Comparison of ENCODE assay signal across 1 cellular context in genomic region chr18:55762424-55762823, GRCh38.
TF ChIP-seq lines count a peak whose summit lies in the region.

No MANE protein-coding gene starts in this region.

TF ChIP-seq in IMR-90, 13 proteins besides CTCF, POLR2A, EP300 and RAD21 (continued from another document):
- no peak for TF ChIP-seq USF2 (IDR thresholded peaks at IDR 0.05; ENCODE audit: low read depth, low read length)
